In the genomic region with DNA sequence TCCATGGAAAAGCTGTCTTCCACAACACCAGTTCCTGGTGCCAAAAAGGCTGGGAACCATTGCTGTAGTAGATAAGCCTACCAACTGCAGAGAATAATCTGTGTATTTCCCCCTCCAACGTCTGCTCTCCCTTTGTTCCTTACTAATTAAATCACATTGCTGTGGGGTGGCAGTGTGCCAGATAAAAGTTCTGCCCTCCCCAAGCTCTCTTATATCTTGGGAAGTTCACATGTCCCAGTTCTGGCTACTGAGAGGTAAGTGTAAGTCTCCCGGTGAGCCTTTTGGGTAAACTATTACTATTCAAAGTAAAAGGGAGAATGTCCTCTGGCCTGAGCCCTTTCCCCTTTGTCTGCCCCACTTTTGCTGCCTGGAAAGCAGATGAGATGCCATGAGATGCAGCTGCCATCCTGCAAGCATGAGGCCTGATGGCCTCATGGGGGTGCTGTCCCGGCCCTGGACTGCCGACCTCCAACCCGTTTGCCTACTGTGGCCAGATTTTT, we compare ENCODE assay signal across 11 cellular contexts. TPM values are rescaled to one million over a fixed set of nuclear protein-coding genes. Genes with fewer than 3 reads are reported as not detected.
DNase-seq lines count a peak whose midpoint lies in the region; ATAC-seq, FAIRE-seq and TF ChIP-seq lines count a peak whose summit lies in the region.
"Had no signal": no experiment of that assay in that cellular context is flagged by ENCODE, and none has a peak within 500 bp of the region (broad histone marks: within the 10 kb centered on the region; RNA-seq: fewer than 3 reads in every experiment).

No MANE protein-coding gene starts in this region.

- H4K91ac ChIP-seq in IMR-90 (ENCODE audit: insufficient read depth, low read depth, low read length): no peak overlapping the region

- no peak overlapping the region for H3K4me2 ChIP-seq in IMR-90 (ENCODE audit: low read depth, low read length)

- H4K8ac ChIP-seq in IMR-90 (ENCODE audit: low read depth in 2 of 2, low read length in 2 of 2): no peak overlapping the region

- H3K9ac ChIP-seq in IMR-90 (ENCODE audit: low read depth, low read length): no peak overlapping the region

- no peak overlapping the region for H4K5ac ChIP-seq in IMR-90 (ENCODE audit: low read depth, low read length)

- no peak overlapping the region for H3K14ac ChIP-seq in IMR-90 (replicated peaks; ENCODE audit: low read depth, low read length)

- H3K9me1 ChIP-seq in IMR-90 (ENCODE audit: insufficient read depth, low read length): 0 out of 2 replicates have a peak, but pooled peaks cover 6% of the 10 kb centered on the region

- no peak overlapping the region; the same call in 1 of the 2 replicates for H3K4ac ChIP-seq in IMR-90 (ENCODE audit: low read depth, low read length)

- H2BK20ac ChIP-seq in IMR-90 (ENCODE audit: low read depth, low read length): no peak overlapping the region

- H3K9me3 Mint-ChIP-seq in Calu3 (ENCODE audit: low read depth, unreplicated experiment): no peaks in the 10 kb centered on the region

- TF ChIP-seq CTCF in Calu3 (IDR thresholded peaks at IDR 0.05; ENCODE audit: unreplicated experiment): no peak
- TF ChIP-seq CTCF in IMR-90 (conservative IDR thresholded peaks at IDR 0.05; ENCODE audit: low read depth, low read length): no peak
- TF ChIP-seq CTCF in tibial artery (IDR thresholded peaks at IDR 0.05): no peak

- CTCF ChIA-PET in Calu3 (lab: Charles Lee) (interaction anchor here (2.1 kb wide), 1 partner anchor 201 kb away, joined by 4 read pairs; no protein-coding TSS in a partner anchor), IMR-90 (lab: Yijun Ruan, JAX) (interaction anchor here (0.6 to 0.8 kb wide), 3 partner anchors 495 to 594 kb away, joined by 3 to 4 read pairs (median 4); no protein-coding TSS in a partner anchor)

- dilution Hi-C loops in IMR-90 (cut with HindIII; ENCODE audit: low sequenced_read_pairs, unreplicated experiment): no loop called here

- no peak overlapping the region for H3K4me3 Mint-ChIP-seq in Calu3 (ENCODE audit: low read depth, unreplicated experiment)
- H3K4me3 Mint-ChIP-seq: CD8-positive, alpha-beta T cell had no signal

- intact Hi-C loops in Calu3 (cut with micrococcal nuclease; ENCODE audit: unreplicated experiment) (no loop called here), IMR-90 (cut with micrococcal nuclease) (no loop called here), left colon (cut with DNase I, micrococcal nuclease) (no loop called here), tibial artery (cut with DNase I; ENCODE audit: low total_unique reads) (no loop called here)

- POLR2A ChIA-PET in IMR-90 (lab: Charles Lee; ENCODE audit: unreplicated experiment): no interaction called here

- FAIRE-seq in H54 (lab: Jason Lieb, UNC): no peak
- FAIRE-seq: endometrium had no signal

- H2BK15ac ChIP-seq in IMR-90 (ENCODE audit: low read depth, low read length): no peak overlapping the region

- no peaks in the 10 kb centered on the region for H3K9me3 ChIP-seq in IMR-90 (ENCODE audit: control insufficient read depth, insufficient read depth, low read length)
- no peaks in the 10 kb centered on the region for H3K9me3 ChIP-seq in tibial artery

- peaks cover 6% of the 10 kb centered on the region; the same call in 1 of the 2 replicates for H4K20me1 ChIP-seq in IMR-90 (ENCODE audit: insufficient read depth, low read length)

- H3K36me3 ChIP-seq in IMR-90 (ENCODE audit: control insufficient read depth, insufficient read depth, low read length) (peaks cover 5% of the 10 kb centered on the region; the same call in 1 of the 2 replicates), tibial artery (no peaks in the 10 kb centered on the region)

- no peak for ATAC-seq in IMR-90 (ENCODE audit: low read depth)
- peak; percentile 60 for ATAC-seq in left colon
- ATAC-seq in GM18498 (IDR thresholded peaks at IDR 0.05; ENCODE audit: unreplicated experiment): no peak
- ATAC-seq: CD8-positive, alpha-beta T cell had no signal

- H2AFZ ChIP-seq in IMR-90 (replicated peaks; ENCODE audit: low read length, poor library complexity): no peak overlapping the region

- H2AK5ac ChIP-seq in IMR-90 (ENCODE audit: low read depth, low read length): no peak overlapping the region

- H2BK5ac ChIP-seq in IMR-90 (ENCODE audit: low read depth, low read length, poor library complexity, severe bottlenecking): no peak overlapping the region

- no peak overlapping the region for H3K23ac ChIP-seq in IMR-90 (ENCODE audit: low read depth, low read length)

- in situ Hi-C loops in IMR-90 (cut with MboI; ENCODE audit: low sequenced_read_pairs): no loop called here

- H3K4me1 Mint-ChIP-seq in Calu3 (ENCODE audit: low read depth, unreplicated experiment): peaks cover 72% of the 10 kb centered on the region

- H3K79me1 ChIP-seq in IMR-90 (ENCODE audit: low read depth in 1 of 2, low read length in 2 of 2): peaks cover 22 to 28% of the 10 kb centered on the region in 2 experiments

- H2BK120ac ChIP-seq in IMR-90 (ENCODE audit: low read depth, low read length): no peak overlapping the region

- peak overlapping the region; percentile 34 for H2AK9ac ChIP-seq in IMR-90 (replicated peaks; ENCODE audit: low read depth, low read length, poor library complexity)

- no peaks in the 10 kb centered on the region for H3K27me3 Mint-ChIP-seq in Calu3 (ENCODE audit: unreplicated experiment)

- WGBS in IMR-90 (ENCODE audit: extremely low coverage in 2 of 2, insufficient read length in 1 of 2), 2 experiments: no CpG with 5 or more reads among the region's 5 CpGs

- H3K27ac ChIP-seq in IMR-90 (ENCODE audit: insufficient read depth, low read length) (no peak overlapping the region), tibial artery (no peak overlapping the region)

- TF ChIP-seq POLR2A in IMR-90 (IDR thresholded peaks at IDR 0.05; ENCODE audit: low read depth, low read length) (no peak), H54 (IDR thresholded peaks at IDR 0.05; ENCODE audit: low read depth, low read length) (no peak)

- no peak overlapping the region for H3K18ac ChIP-seq in IMR-90 (ENCODE audit: low read depth, low read length)

- no peak overlapping the region for H3K56ac ChIP-seq in IMR-90 (ENCODE audit: extremely low read depth, insufficient read depth, low read length)

- no peak for TF ChIP-seq RAD21 in IMR-90 (IDR thresholded peaks at IDR 0.05; ENCODE audit: low read length)

- no peaks in the 10 kb centered on the region for H3K27me3 ChIP-seq in IMR-90 (ENCODE audit: control insufficient read depth, insufficient read depth, low read length)
- H3K27me3 ChIP-seq in tibial artery: peaks cover 0 to 4% of the 10 kb centered on the region in 2 donors

- no TSS peak for BruUV-seq in Calu3 (replicated peaks; lab: Mats Ljungman, UMichigan)
- BruUV-seq in IMR-90 (replicated peaks; lab: Mats Ljungman, UMichigan): no TSS peak

- H3K4me1 ChIP-seq in IMR-90 (ENCODE audit: control insufficient read depth, insufficient read depth, low read length): peaks cover 4% of the 10 kb centered on the region
- peaks cover 0 to 3% (median 0%) of the 10 kb centered on the region in 4 donors for H3K4me1 ChIP-seq in tibial artery

- peaks cover 36% of the 10 kb centered on the region for H3K36me3 Mint-ChIP-seq in Calu3 (ENCODE audit: insufficient read depth, unreplicated experiment)
- H3K36me3 Mint-ChIP-seq: CD8-positive, alpha-beta T cell had no signal

- DNase-seq in Calu3: peak; percentile 50
- DNase-seq in IMR-90: no peak
- peak; percentile 96 for DNase-seq in astrocyte of the hippocampus (ENCODE audit: low read depth, low spot score)
- DNase-seq in left colon: peak in 1 of 2 donors; percentile 25
- no peak for DNase-seq in activated CD4-positive, alpha-beta T cell treated with anti-CD3 and anti-CD28 coated beads, Interleukin-2, amount 50 U/mL, for 4 hours
- DNase-seq in H54 (ENCODE audit: insufficient read length, low spot score): no peak
- no peak for DNase-seq in tibial artery
- DNase-seq: CD8-positive, alpha-beta T cell; NCI-H774 had no signal

- no peak overlapping the region for H3K4me3 ChIP-seq in IMR-90 (ENCODE audit: insufficient read depth, low read depth, low read length)
- H3K4me3 ChIP-seq in tibial artery: no peak overlapping the region

- peak overlapping the region; percentile 60 for H3K27ac Mint-ChIP-seq in Calu3 (ENCODE audit: unreplicated experiment)
- H3K27ac Mint-ChIP-seq: CD8-positive, alpha-beta T cell had no signal

TF ChIP-seq in IMR-90, 13 proteins besides CTCF, POLR2A, EP300 and RAD21:
- TF ChIP-seq CHD1 (IDR thresholded peaks at IDR 0.05; ENCODE audit: low read depth, low read length): no peak
- TF ChIP-seq, protein P1, sequence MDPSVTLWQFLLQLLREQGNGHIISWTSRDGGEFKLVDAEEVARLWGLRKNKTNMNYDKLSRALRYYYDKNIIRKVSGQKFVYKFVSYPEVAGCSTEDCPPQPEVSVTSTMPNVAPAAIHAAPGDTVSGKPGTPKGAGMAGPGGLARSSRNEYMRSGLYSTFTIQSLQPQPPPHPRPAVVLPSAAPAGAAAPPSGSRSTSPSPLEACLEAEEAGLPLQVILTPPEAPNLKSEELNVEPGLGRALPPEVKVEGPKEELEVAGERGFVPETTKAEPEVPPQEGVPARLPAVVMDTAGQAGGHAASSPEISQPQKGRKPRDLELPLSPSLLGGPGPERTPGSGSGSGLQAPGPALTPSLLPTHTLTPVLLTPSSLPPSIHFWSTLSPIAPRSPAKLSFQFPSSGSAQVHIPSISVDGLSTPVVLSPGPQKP (IDR thresholded peaks at IDR 0.05; ENCODE audit: borderline replicate concordance, low read depth, low read length): no peak
TF ChIP-seq in IMR-90: peak in this region for 0.

RNA-seq across cellular contexts. Expression of a gene that starts 14.7 kb away (rescaled TPM):
- total RNA-seq in Calu3 (2022): 91.6 and 100 TPM in 2 replicates
- total RNA-seq in IMR-90 (2012; rRNA removed): 55.8 and 70.8 TPM in 2 replicates
- polyA plus RNA-seq in IMR-90 (2012; rRNA removed): 24.9 and 25.6 TPM in 2 replicates
- polyA plus RNA-seq in IMR-90 (2012; cell fraction: cytosol; rRNA removed): 6.4 and 35.1 TPM in 2 replicates
- polyA plus RNA-seq in IMR-90 (2012; cell fraction: nucleus; rRNA removed; ENCODE audit: low replicate concordance): 57.2 and 111 TPM in 2 replicates
- total RNA-seq in left colon: 10 to 100 TPM; 18.9 to 27.4 TPM

RNA-seq across cellular contexts. Expression of a gene that starts 59.2 kb away (rescaled TPM):
- 212 and 223 TPM in 2 replicates for total RNA-seq in Calu3 (2022)
- total RNA-seq in IMR-90 (2012; rRNA removed): 76.7 and 132 TPM in 2 replicates
- 102 and 126 TPM in 2 replicates for polyA plus RNA-seq in IMR-90 (2012; rRNA removed)
- 69.7 and 87.7 TPM in 2 replicates for polyA plus RNA-seq in IMR-90 (2012; cell fraction: cytosol; rRNA removed)
- 44.4 and 51.1 TPM in 2 replicates for polyA plus RNA-seq in IMR-90 (2012; cell fraction: nucleus; rRNA removed; ENCODE audit: low replicate concordance)
- total RNA-seq in left colon: 100 to 1,000 TPM; 153 to 216 TPM

Comparison
In these comparisons a context has a peak if more than half of its experiments do, and no peak if none do; other contexts are left out.
1. DNase-seq: peak in Calu3 (single experiment) and astrocyte of the hippocampus (single experiment); none in IMR-90 (single experiment), activated CD4-positive, alpha-beta T cell treated with anti-CD3 and anti-CD28 coated beads, Interleukin-2, amount 50 U/mL, for 4 hours (0 of 2), H54 (single experiment) and tibial artery (0 of 2).